Comparison of ENCODE assay signal across 13 cellular contexts in the genomic region with DNA sequence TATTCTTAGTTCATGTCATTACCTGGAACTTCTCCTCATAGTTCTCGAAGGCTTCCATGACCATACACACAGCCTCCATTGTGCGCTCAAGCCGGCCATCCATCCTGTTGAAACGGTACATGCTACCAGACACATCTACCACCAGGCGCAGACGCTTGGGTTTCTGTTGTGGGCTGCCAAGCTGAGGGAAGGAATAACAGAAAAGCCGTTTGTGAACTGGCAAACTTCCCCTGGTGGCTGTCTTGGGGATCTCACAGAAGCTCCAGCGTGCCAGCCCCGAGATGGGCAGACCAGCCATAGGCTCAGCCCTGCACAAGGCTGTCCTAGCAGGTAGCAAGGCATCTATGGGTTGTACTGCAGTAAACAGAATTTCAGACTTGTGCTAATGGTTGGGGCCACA.
DNase-seq lines count a peak whose midpoint lies in the region; ATAC-seq and TF ChIP-seq lines count a peak whose summit lies in the region.
"Had no signal": no experiment of that assay in that cellular context is flagged by ENCODE, and none has a peak within 500 bp of the region (broad histone marks: within the 10 kb centered on the region; RNA-seq: fewer than 3 reads in every experiment).

No MANE protein-coding gene starts in this region.

- TF ChIP-seq POLR2A in erythroblast (IDR thresholded peaks at IDR 0.05; ENCODE audit: low read length), result no peak

- H3K36me3 ChIP-seq in MM.1S (replicated peaks; ENCODE audit: insufficient read depth, low read length), result no peaks in the 10 kb centered on the region
- no peaks in the 10 kb centered on the region for H3K36me3 ChIP-seq in PC-9 (ENCODE audit: low read depth)

- H3F3A ChIP-seq in MM.1S (ENCODE audit: insufficient read depth, low read length) (no peaks in the 10 kb centered on the region), PC-9 (ENCODE audit: insufficient read depth, low read depth) (no peaks in the 10 kb centered on the region; the same call in 1 of the 2 replicates)

- H3K27me3 ChIP-seq in MM.1S (replicated peaks; ENCODE audit: insufficient read depth, low read length) (no peaks in the 10 kb centered on the region), PC-9 (ENCODE audit: insufficient read depth, low read depth) (no peaks in the 10 kb centered on the region)

- H3K79me2 ChIP-seq in MM.1S (ENCODE audit: low read length), result no peaks in the 10 kb centered on the region
- H3K79me2 ChIP-seq in PC-9 (ENCODE audit: low read depth), result no peaks in the 10 kb centered on the region

- H4K20me1 ChIP-seq in MM.1S (ENCODE audit: insufficient read depth, low read length) (no peaks in the 10 kb centered on the region), PC-9 (ENCODE audit: insufficient read depth) (no peaks in the 10 kb centered on the region)

- DNase-seq in stimulated activated naive CD4-positive, alpha-beta T cell (lab: John Stamatoyannopoulos, UW), result peak; percentile 6 to 52 (median 22)
- DNase-seq in stimulated activated naive CD4-positive, alpha-beta T cell treated with Interleukin-2 at 50 U/mL for 16 hours (lab: John Stamatoyannopoulos, UW), result no peak
- DNase-seq in activated CD4-positive, alpha-beta T cell treated with anti-CD3 and anti-CD28 coated beads for 4 hours, result peak; percentile 22 to 25
- DNase-seq in erythroblast (lab: John Stamatoyannopoulos, UW) (peak; percentile 8 to 27), MM.1S (no peak), DMS79 (lab: John Stamatoyannopoulos, UW) (no peak), PC-9 (no peak)
- DNase-seq: activated B cell treated with CpG ODN at 0.5 μM for 24 hours, NCI-H2029 treated with DMSO at 0.1 percent for 48 hours had no signal

- CTCF ChIA-PET in PC-9 (lab: Charles Lee), result no interaction called here

- no peak overlapping the region for H3K9ac ChIP-seq in MM.1S (ENCODE audit: low read length)

- H3K9me3 ChIP-seq in MM.1S (replicated peaks; ENCODE audit: insufficient read depth, low read length), result no peaks in the 10 kb centered on the region
- H3K9me3 ChIP-seq in PC-9 (ENCODE audit: insufficient read depth, low read depth), result no peaks in the 10 kb centered on the region

- no peak overlapping the region for H3K4me3 ChIP-seq in MM.1S (ENCODE audit: low read length)
- H3K4me3 ChIP-seq in PC-9, result no peak overlapping the region

- POLR2A ChIA-PET in PC-9 (lab: Charles Lee; ENCODE audit: unreplicated experiment), result interaction anchor here (0.5 kb wide), 1 partner anchor 86 kb away, joined by 3 read pairs; no protein-coding TSS in a partner anchor

- H3K4me2 ChIP-seq in MM.1S (ENCODE audit: low read depth, low read length) (no peak overlapping the region), PC-9 (no peak overlapping the region)

- intact Hi-C loops in PC-9 (cut with micrococcal nuclease; ENCODE audit: unreplicated experiment), result no loop called here

- no peaks in the 10 kb centered on the region for H3K4me1 ChIP-seq in MM.1S (ENCODE audit: low read length)
- peaks cover 33% of the 10 kb centered on the region for H3K4me1 ChIP-seq in PC-9 (replicated peaks; ENCODE audit: insufficient read depth)

- ATAC-seq in GM19324 (IDR thresholded peaks at IDR 0.05; ENCODE audit: low FRiP score, unreplicated experiment), result no peak
- ATAC-seq: esophagus mucosa; Panc1; stimulated activated memory B cell treated with anti-CD40 and anti-IgM and Interleukin-4, amounts not matched to agents 10 μg/mL and 1 μg/mL and 100 μg/mL, for 72 hours had no signal

- no peaks in the 10 kb centered on the region for H3K9me2 ChIP-seq in MM.1S (replicated peaks; ENCODE audit: insufficient read depth, low read length)
- H3K9me2 ChIP-seq in PC-9 (ENCODE audit: insufficient read depth), result no peaks in the 10 kb centered on the region

- H3K27ac ChIP-seq in MM.1S (ENCODE audit: low read length) (no peak overlapping the region), PC-9 (no peak overlapping the region)

- no TSS peak for BruUV-seq in PC-9 (replicated peaks; lab: Mats Ljungman, UMichigan)

- TF ChIP-seq CTCF in MM.1S (IDR thresholded peaks at IDR 0.05; ENCODE audit: low read length), result no peak
- no peak for TF ChIP-seq CTCF in PC-9 (conservative IDR thresholded peaks at IDR 0.05)

- H2AFZ ChIP-seq in MM.1S (ENCODE audit: low read length) (no peak overlapping the region), PC-9 (no peak overlapping the region)

Comparison
In these comparisons a context has a peak if more than half of its experiments do, and no peak if none do; other contexts are left out.
1. DNase-seq: peak in stimulated activated naive CD4-positive, alpha-beta T cell (6 of 6), activated CD4-positive, alpha-beta T cell treated with anti-CD3 and anti-CD28 coated beads for 4 hours (2 of 2) and erythroblast (2 of 2); none in stimulated activated naive CD4-positive, alpha-beta T cell treated with Interleukin-2 at 50 U/mL for 16 hours (single experiment), MM.1S (single experiment), DMS79 (single experiment) and PC-9 (0 of 2).